ENCODE assay signal across 8 cellular contexts in the genomic region with DNA sequence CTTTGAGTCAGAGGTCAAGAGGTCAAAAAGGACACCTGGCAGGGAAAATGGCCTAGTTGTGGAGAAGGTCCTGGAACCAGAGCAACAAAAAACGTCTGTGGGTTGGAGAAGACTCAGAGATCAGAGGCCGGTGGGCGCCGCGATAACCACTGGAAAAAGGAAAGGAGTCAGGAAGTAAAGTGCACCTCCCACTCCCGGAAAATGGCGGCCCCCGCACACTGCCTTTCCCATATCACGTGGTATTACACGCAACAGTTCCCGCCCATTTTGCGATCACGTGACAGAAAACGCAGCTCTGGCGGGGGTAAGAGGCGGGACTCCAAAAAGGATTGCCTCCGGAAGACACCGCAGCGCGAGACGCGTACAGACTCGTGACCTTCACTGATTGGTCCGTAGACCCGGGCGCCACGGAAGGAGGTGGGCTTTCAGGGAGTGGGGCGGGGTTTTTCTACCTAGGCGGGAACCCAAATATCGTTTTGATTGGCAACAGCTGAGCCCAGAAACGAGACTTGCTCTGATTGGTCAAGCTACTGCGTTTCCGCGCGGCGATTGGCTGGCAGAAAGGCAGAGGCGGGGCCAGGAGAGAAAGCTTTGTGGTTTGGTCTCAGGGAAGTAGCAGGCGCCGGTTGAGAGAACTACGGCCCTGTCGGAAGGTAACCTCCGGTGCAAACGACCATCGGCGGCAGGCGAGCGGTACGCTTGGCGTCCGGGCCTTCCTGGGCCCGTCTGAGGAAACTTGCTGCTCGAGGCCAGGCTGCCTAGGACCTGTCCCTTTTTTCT. TPM values are rescaled to one million over a fixed set of nuclear protein-coding genes. Genes with fewer than 3 reads are reported as not detected.
DNase-seq lines count a peak whose midpoint lies in the region; ATAC-seq and TF ChIP-seq lines count a peak whose summit lies in the region.

A gene with protein sequence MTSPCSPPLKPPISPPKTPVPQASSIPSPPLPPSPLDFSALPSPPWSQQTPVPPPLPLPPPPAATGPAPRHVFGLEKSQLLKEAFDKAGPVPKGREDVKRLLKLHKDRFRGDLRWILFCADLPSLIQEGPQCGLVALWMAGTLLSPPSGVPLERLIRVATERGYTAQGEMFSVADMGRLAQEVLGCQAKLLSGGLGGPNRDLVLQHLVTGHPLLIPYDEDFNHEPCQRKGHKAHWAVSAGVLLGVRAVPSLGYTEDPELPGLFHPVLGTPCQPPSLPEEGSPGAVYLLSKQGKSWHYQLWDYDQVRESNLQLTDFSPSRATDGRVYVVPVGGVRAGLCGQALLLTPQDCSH (minus strand): TSS at position 193 of the 780 bp plus-strand sequence. CDS start 674 bp downstream, outside the sequence.

- H3K36me3 Mint-ChIP-seq in CD14-positive monocyte = peaks cover 4 to 12% of the 10 kb centered on the region in 2 donors

- DNase-seq in CD14-positive monocyte (ENCODE audit: low spot score) (peak; percentile 100), NCI-H82 (lab: John Stamatoyannopoulos, UW) (peak; percentile 100), dermis microvascular lymphatic vessel endothelial cell (ENCODE audit: low read depth in 2 of 2) (peak; percentile 100)
- peak; percentile 99 to 100 for DNase-seq in activated CD4-positive, alpha-beta T cell treated with anti-CD3 and anti-CD28 coated beads, Interleukin-2, amount 50 U/mL, for 48 hours
- peak; percentile 100 for DNase-seq in stimulated activated CD4-positive, alpha-beta T cell treated with anti-CD3 and anti-CD28 coated beads, Interleukin-4, amount 100 ng/mL, for 24 hours

- H3K27ac ChIP-seq in liver (ENCODE audit: low read depth in 1 of 2, low read length in 2 of 2) = peak within 1 kb of the TSS; percentile 85

- TF ChIP-seq CTCF in CD14-positive monocyte (IDR thresholded peaks at IDR 0.05) (no peak), liver (IDR thresholded peaks at IDR 0.05; ENCODE audit: low read depth, low read length, missing input control) (no peak)

- H3K4me3 ChIP-seq in liver (ENCODE audit: low read depth in 1 of 3, low read length in 3 of 3) = peak within 1 kb of the TSS; percentile 65 to 99 (median 87)

- peaks cover 4 to 37% (median 30%) of the 10 kb centered on the region in 4 donors for H3K4me1 ChIP-seq in liver (ENCODE audit: control insufficient read depth in 4 of 4, insufficient read depth in 4 of 4, low read length in 3 of 4)

- intact Hi-C loops in CD14-positive monocyte (cut with micrococcal nuclease) = loop anchor here (1.0 to 10.0 kb wide), 3 partner anchors 28 to 54 kb away; partner anchors contain the start of genes EGLN2 (in 1 of the 2) and RAB4B (in 1 of the 2)

- H3K36me3 ChIP-seq in liver (ENCODE audit: control insufficient read depth in 4 of 4, insufficient read depth in 3 of 4, low read depth in 1 of 4, low read length in 3 of 4) = no peaks in the 10 kb centered on the region

- H3K4me3 Mint-ChIP-seq in CD14-positive monocyte = peak within 1 kb of the TSS; percentile 92 to 100

- peak within 1 kb of the TSS; percentile 99 to 100 (median 99) for H3K27ac Mint-ChIP-seq in CD14-positive monocyte

- H3K9me3 Mint-ChIP-seq in CD14-positive monocyte = no peaks in the 10 kb centered on the region

- under 1% methylated on average over 52 of the region's 52 CpGs for WGBS in liver

- H3K4me1 Mint-ChIP-seq in CD14-positive monocyte = peaks cover 61% of the 10 kb centered on the region

- peak; percentile 20 to 44 for TF ChIP-seq RAD21 in liver (IDR thresholded peaks at IDR 0.05)

- peak within 1 kb of the TSS; percentile 79 for H3K9ac ChIP-seq in liver (ENCODE audit: low read depth in 1 of 2, low read length in 2 of 2)

- peaks cover 0 to 5% (median 0%) of the 10 kb centered on the region in 3 donors for H3K27me3 Mint-ChIP-seq in CD14-positive monocyte (ENCODE audit: low read depth in 3 of 3)

- ATAC-seq in GM19397 (IDR thresholded peaks at IDR 0.05; ENCODE audit: unreplicated experiment) (peak; percentile 84), HG03571 (IDR thresholded peaks at IDR 0.05; ENCODE audit: unreplicated experiment) (peak; percentile 79)

- no peaks in the 10 kb centered on the region for H3K9me3 ChIP-seq in liver (ENCODE audit: control insufficient read depth in 4 of 4, low read length in 3 of 4)

- H3K27me3 ChIP-seq in liver (ENCODE audit: control insufficient read depth in 4 of 4, insufficient read depth in 4 of 4, low read length in 3 of 4) = no peaks in the 10 kb centered on the region

TF ChIP-seq in liver, 16 proteins besides CTCF, POLR2A, EP300 and RAD21:
- TF ChIP-seq TAF1 (conservative IDR thresholded peaks at IDR 0.05) (no peak), HNF4G (IDR thresholded peaks at IDR 0.05) (peak; percentile 56), ATF3 (IDR thresholded peaks at IDR 0.05) (no peak), JUND (IDR thresholded peaks at IDR 0.05) (no peak), SP1 (IDR thresholded peaks at IDR 0.05) (peak; percentile 88), EGR1 (IDR thresholded peaks at IDR 0.05; ENCODE audit: low read depth in 2 of 2) (peak; percentile 86 to 91), HNF4A (conservative IDR thresholded peaks at IDR 0.05) (peak; percentile 89 to 92), ZBTB33 (IDR thresholded peaks at IDR 0.05) (no peak), FOXA1 (IDR thresholded peaks at IDR 0.05) (no peak), FOXA2 (IDR thresholded peaks at IDR 0.05) (no peak), NR2F2 (IDR thresholded peaks at IDR 0.05) (peak; percentile 100), RXRA (IDR thresholded peaks at IDR 0.05) (peak; percentile 77 to 81), YY1 (IDR thresholded peaks at IDR 0.05) (peak; percentile 99), GABPA (IDR thresholded peaks at IDR 0.05 in 1 of 2, conservative IDR thresholded peaks at IDR 0.05 in 1 of 2) (peak; percentile 44 to 90)
- TF ChIP-seq, protein P1, sequence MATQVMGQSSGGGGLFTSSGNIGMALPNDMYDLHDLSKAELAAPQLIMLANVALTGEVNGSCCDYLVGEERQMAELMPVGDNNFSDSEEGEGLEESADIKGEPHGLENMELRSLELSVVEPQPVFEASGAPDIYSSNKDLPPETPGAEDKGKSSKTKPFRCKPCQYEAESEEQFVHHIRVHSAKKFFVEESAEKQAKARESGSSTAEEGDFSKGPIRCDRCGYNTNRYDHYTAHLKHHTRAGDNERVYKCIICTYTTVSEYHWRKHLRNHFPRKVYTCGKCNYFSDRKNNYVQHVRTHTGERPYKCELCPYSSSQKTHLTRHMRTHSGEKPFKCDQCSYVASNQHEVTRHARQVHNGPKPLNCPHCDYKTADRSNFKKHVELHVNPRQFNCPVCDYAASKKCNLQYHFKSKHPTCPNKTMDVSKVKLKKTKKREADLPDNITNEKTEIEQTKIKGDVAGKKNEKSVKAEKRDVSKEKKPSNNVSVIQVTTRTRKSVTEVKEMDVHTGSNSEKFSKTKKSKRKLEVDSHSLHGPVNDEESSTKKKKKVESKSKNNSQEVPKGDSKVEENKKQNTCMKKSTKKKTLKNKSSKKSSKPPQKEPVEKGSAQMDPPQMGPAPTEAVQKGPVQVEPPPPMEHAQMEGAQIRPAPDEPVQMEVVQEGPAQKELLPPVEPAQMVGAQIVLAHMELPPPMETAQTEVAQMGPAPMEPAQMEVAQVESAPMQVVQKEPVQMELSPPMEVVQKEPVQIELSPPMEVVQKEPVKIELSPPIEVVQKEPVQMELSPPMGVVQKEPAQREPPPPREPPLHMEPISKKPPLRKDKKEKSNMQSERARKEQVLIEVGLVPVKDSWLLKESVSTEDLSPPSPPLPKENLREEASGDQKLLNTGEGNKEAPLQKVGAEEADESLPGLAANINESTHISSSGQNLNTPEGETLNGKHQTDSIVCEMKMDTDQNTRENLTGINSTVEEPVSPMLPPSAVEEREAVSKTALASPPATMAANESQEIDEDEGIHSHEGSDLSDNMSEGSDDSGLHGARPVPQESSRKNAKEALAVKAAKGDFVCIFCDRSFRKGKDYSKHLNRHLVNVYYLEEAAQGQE (IDR thresholded peaks at IDR 0.05) = peak; percentile 63
- TF ChIP-seq, protein P2, sequence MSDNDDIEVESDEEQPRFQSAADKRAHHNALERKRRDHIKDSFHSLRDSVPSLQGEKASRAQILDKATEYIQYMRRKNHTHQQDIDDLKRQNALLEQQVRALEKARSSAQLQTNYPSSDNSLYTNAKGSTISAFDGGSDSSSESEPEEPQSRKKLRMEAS (IDR thresholded peaks at IDR 0.05) = peak; percentile 85

RNA-seq across cellular contexts. Expression of the gene that starts here (rescaled TPM):
- polyA plus RNA-seq in CD14-positive monocyte = 1 to 10 TPM; 4.3 to 8.5 TPM
- total RNA-seq in dermis microvascular lymphatic vessel endothelial cell = 0.26 and 0.76 TPM in 2 replicates
- total RNA-seq in liver = 1 to 10 TPM in 1 of 2 donors, under 1 TPM in 1; 0.93 to 1.8 TPM
- polyA plus RNA-seq in liver = 1 to 10 TPM; 4.2 to 7.7 TPM

Comparison
In these comparisons a context has a peak if more than half of its experiments do, and no peak if none do; other contexts are left out.
1. Peak in every context shown above with its lines: DNase-seq, ATAC-seq, H3K4me3 ChIP-seq and H3K27ac ChIP-seq.
2. Peak in DNase-seq in dermis microvascular lymphatic vessel endothelial cell; RNA of the gene not detected or under 1 TPM.